Comparison of ENCODE assay signal across 9 cellular contexts in the genomic region with DNA sequence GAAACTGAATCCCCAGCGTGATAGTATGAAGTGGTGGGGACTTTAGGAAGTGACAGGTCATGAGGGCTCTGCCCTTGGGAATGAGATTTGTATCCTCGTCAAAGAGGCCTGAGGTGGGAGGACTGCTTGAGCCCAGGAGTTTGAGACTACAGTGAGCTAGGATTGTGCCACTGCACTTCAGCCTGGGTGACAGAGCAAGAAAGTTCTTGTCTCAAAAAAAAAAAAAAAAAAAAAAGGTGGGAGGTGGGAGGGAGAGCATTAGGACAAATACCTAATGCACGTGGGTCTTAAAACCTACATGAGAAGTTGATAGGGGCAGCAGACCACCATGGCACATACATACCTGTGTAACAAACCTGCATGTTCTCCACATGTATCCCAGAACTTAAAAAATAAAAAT.
"Had no signal": no experiment of that assay in that cellular context is flagged by ENCODE, and none has a peak within 500 bp of the region (broad histone marks: within the 10 kb centered on the region; RNA-seq: fewer than 3 reads in every experiment).

No MANE protein-coding gene starts in this region.

- H3K9me3 ChIP-seq: HAP-1 had no signal

- H3K27ac ChIP-seq: GM23248, HL-60 had no signal

- H3K4me3 Mint-ChIP-seq: HFFc6 had no signal

- H3K4me1 ChIP-seq: HAP-1 had no signal

- DNase-seq: GM23248, GOT3, H7, HFFc6, IMR-90, KBM-7 had no signal

- H3K27ac Mint-ChIP-seq: HFFc6 had no signal

- ATAC-seq: HCT116 had no signal

- H3K9ac ChIP-seq: GM23248 had no signal

- H3K4me3 ChIP-seq: GM23248, HAP-1 had no signal

- H2AFZ ChIP-seq: GM23248 had no signal

- H3K36me3 ChIP-seq: HAP-1 had no signal
